ENCODE assay signal across 15 cellular contexts in the genomic region with DNA sequence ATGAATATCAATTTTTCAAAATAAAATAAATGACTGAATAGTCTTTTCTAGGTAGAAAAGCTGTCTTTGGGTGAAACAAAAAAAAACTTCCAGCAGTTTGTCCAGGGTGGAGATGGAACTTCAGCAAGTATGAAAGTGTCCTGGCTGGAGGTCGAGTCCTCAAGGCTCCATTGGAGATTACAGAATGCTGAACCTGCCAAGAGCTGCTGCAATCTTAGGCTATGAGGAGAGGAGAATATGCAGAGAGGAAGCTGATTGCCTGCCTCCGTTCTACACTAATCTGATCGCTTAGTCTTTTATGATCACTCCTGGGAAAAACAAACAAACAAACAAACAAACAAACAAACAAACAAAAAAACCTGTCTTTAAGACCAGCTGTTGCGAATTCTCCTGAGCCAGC. TPM values are rescaled to one million over a fixed set of nuclear protein-coding genes. Genes with fewer than 3 reads are reported as not detected.
DNase-seq lines count a peak whose midpoint lies in the region; ATAC-seq and TF ChIP-seq lines count a peak whose summit lies in the region.
"Had no signal": no experiment of that assay in that cellular context is flagged by ENCODE, and none has a peak within 500 bp of the region (broad histone marks: within the 10 kb centered on the region; RNA-seq: fewer than 3 reads in every experiment).

No MANE protein-coding gene starts in this region.

- H2BK120ac ChIP-seq in mesendoderm (ENCODE audit: low read depth, low read length): no peak overlapping the region

- no peak overlapping the region for H3K4me2 ChIP-seq in mesendoderm (ENCODE audit: low read length)

- H3K23ac ChIP-seq in mesendoderm (ENCODE audit: low read length): no peak overlapping the region

- H2BK5ac ChIP-seq in mesendoderm (ENCODE audit: low read length): no peak overlapping the region

- H3K79me1 ChIP-seq in mesendoderm (ENCODE audit: low read length): no peaks in the 10 kb centered on the region

- peaks cover 18% of the 10 kb centered on the region for H3K4me1 Mint-ChIP-seq in Calu3 (ENCODE audit: low read depth, unreplicated experiment)

- no CpG with 5 or more reads among the region's 4 CpGs for WGBS in mesendoderm (ENCODE audit: extremely low coverage, insufficient coverage, low lambda C conversion rate)

- H3K4me3 Mint-ChIP-seq in Calu3 (ENCODE audit: low read depth, unreplicated experiment): no peak overlapping the region

- no TSS peak for BruUV-seq in Calu3 (replicated peaks; lab: Mats Ljungman, UMichigan)

- H3K36me3 ChIP-seq in mesendoderm (ENCODE audit: control insufficient read depth, insufficient read depth, low read length) (no peaks in the 10 kb centered on the region), colonic mucosa (no peaks in the 10 kb centered on the region)

- no peak overlapping the region for H3K27ac ChIP-seq in mesendoderm (ENCODE audit: low read depth, low read length)
- no peak overlapping the region for H3K27ac ChIP-seq in colonic mucosa

- H3K27me3 ChIP-seq in mesendoderm (ENCODE audit: insufficient read depth, low read length, poor library complexity) (no peaks in the 10 kb centered on the region), colonic mucosa (no peaks in the 10 kb centered on the region)

- ATAC-seq in GM18858 (IDR thresholded peaks at IDR 0.05; ENCODE audit: unreplicated experiment) (no peak), GM21526 (IDR thresholded peaks at IDR 0.05; ENCODE audit: low FRiP score, unreplicated experiment) (no peak)
- ATAC-seq: Panc1 had no signal

- no peak overlapping the region for H4K8ac ChIP-seq in mesendoderm (ENCODE audit: low read depth, low read length)

- DNase-seq in Calu3: no peak
- peak; percentile 47 for DNase-seq in NCI-H69 (lab: John Stamatoyannopoulos, UW)
- peak; percentile 22 for DNase-seq in fibroblast of pulmonary artery (ENCODE audit: low read depth)
- peak; percentile 33 for DNase-seq in mesendoderm
- DNase-seq in colonic mucosa: no peak
- no peak for DNase-seq in dedifferentiated amniotic fluid mesenchymal stem cell (ENCODE audit: extremely low spot score)
- DNase-seq: CD4-positive, alpha-beta memory T cell; MV-4-11; NCI-H1436; NCI-H2029 treated with DMSO at 0.1 percent for 48 hours; NCI-H524 treated with DMSO at 0.1 percent for 48 hours; SHP77 treated with DMSO at 0.1 percent for 48 hours had no signal

- no peaks in the 10 kb centered on the region for H3K36me3 Mint-ChIP-seq in Calu3 (ENCODE audit: insufficient read depth, unreplicated experiment)
- H3K36me3 Mint-ChIP-seq: CD4-positive, alpha-beta memory T cell had no signal

- no peaks in the 10 kb centered on the region for H3K9me3 Mint-ChIP-seq in Calu3 (ENCODE audit: low read depth, unreplicated experiment)

- no peak overlapping the region for H2BK15ac ChIP-seq in mesendoderm (replicated peaks; ENCODE audit: low read depth)

- TF ChIP-seq CTCF in Calu3 (IDR thresholded peaks at IDR 0.05; ENCODE audit: unreplicated experiment) (no peak), fibroblast of pulmonary artery (IDR thresholded peaks at IDR 0.05; ENCODE audit: low read length, missing control alignments) (no peak), colonic mucosa (IDR thresholded peaks at IDR 0.05) (no peak)

- H3K4me3 ChIP-seq in fibroblast of pulmonary artery (replicated peaks; ENCODE audit: low read depth, low read length) (no peak overlapping the region), mesendoderm (ENCODE audit: low read length) (no peak overlapping the region), colonic mucosa (no peak overlapping the region)

- no peak overlapping the region for H3K18ac ChIP-seq in mesendoderm (ENCODE audit: low read length)

- H3K4me1 ChIP-seq in mesendoderm (ENCODE audit: control insufficient read depth, low read depth, low read length) (no peaks in the 10 kb centered on the region), colonic mucosa (no peaks in the 10 kb centered on the region)

- no peak overlapping the region for H3K9ac ChIP-seq in mesendoderm (ENCODE audit: low read length)
- H3K9ac ChIP-seq in colonic mucosa (ENCODE audit: low read depth in 2 of 2, low read length in 2 of 2): no peak overlapping the region

- no peak overlapping the region for H2AK5ac ChIP-seq in mesendoderm (ENCODE audit: low read length)

- H3K27ac Mint-ChIP-seq in Calu3 (ENCODE audit: unreplicated experiment): peak overlapping the region; percentile 7
- H3K27ac Mint-ChIP-seq: CD4-positive, alpha-beta memory T cell had no signal

- H3K56ac ChIP-seq in mesendoderm (ENCODE audit: low read length): no peak overlapping the region

- no peaks in the 10 kb centered on the region for H3K27me3 Mint-ChIP-seq in Calu3 (ENCODE audit: unreplicated experiment)

- H4K5ac ChIP-seq in mesendoderm (ENCODE audit: low read length): no peak overlapping the region

- H3K4ac ChIP-seq in mesendoderm (ENCODE audit: low read depth, low read length): no peak overlapping the region

- intact Hi-C loops in Calu3 (cut with micrococcal nuclease; ENCODE audit: unreplicated experiment): no loop called here
- intact Hi-C loops in colonic mucosa (cut with DNase I): no loop called here

- H3K79me2 ChIP-seq in mesendoderm (ENCODE audit: control insufficient read depth, insufficient read depth, low read length): no peaks in the 10 kb centered on the region

- no peaks in the 10 kb centered on the region for H3K9me3 ChIP-seq in colonic mucosa

- CTCF ChIA-PET in Calu3 (lab: Charles Lee): no interaction called here

RNA-seq across cellular contexts. Expression of gene NREP, which starts 50.6 kb away (rescaled TPM):
- total RNA-seq in Calu3 (2022): 19.4 and 24.6 TPM in 2 replicates
- polyA plus RNA-seq in mesendoderm (2013, experiment 1 of 2): 252 TPM
- polyA plus RNA-seq in mesendoderm (2013, experiment 2 of 2): 251 TPM
- total RNA-seq in colonic mucosa: 10 to 100 TPM; 16.6 to 19.0 TPM

Comparison
In these comparisons a context has a peak if more than half of its experiments do, and no peak if none do; other contexts are left out.
1. DNase-seq: peak in NCI-H69 (single experiment), fibroblast of pulmonary artery (single experiment) and mesendoderm (single experiment); none in Calu3 (single experiment), colonic mucosa (single experiment) and dedifferentiated amniotic fluid mesenchymal stem cell (single experiment).